ENCODE assay signal across 2 cellular contexts in genomic region chr16:89168381-89169189, GRCh38.
TF ChIP-seq lines count a peak whose summit lies in the region.

No MANE protein-coding gene starts in this region.

TF ChIP-seq in HEK293, 187 proteins besides CTCF, POLR2A, EP300 and RAD21:
- TF ChIP-seq SP7 (tag by site-specific recombination; IDR thresholded peaks at IDR 0.05) (0 out of 2 replicates have a peak, but pooled peaks have one; percentile 13), ZNF366 (tag by site-specific recombination; conservative IDR thresholded peaks at IDR 0.05) (no peak), ZNF777 (tag by site-specific recombination; IDR thresholded peaks at IDR 0.05; ENCODE audit: borderline replicate concordance) (no peak)
TF ChIP-seq in HEK293: peak in this region for 1.

TF ChIP-seq in GM12878, 131 proteins besides CTCF, POLR2A, EP300 and RAD21:
- TF ChIP-seq GATAD2B (conservative IDR thresholded peaks at IDR 0.05; ENCODE audit: low read depth) (no peak), LARP7 (IDR thresholded peaks at IDR 0.05) (no peak), ATF3 (IDR thresholded peaks at IDR 0.05; ENCODE audit: borderline replicate concordance, extremely low read depth, low read depth, low read length) (no peak), KDM1A (IDR thresholded peaks at IDR 0.05; ENCODE audit: borderline replicate concordance) (no peak), SIN3A (IDR thresholded peaks at IDR 0.05; ENCODE audit: low read depth, low read length) (no peak), POLR2AphosphoS2 (IDR thresholded peaks at IDR 0.05; ENCODE audit: low read depth, low read length) (no peak), MXI1 (IDR thresholded peaks at IDR 0.05; ENCODE audit: low read depth, low read length) (no peak), POLR2AphosphoS5 (IDR thresholded peaks at IDR 0.05; ENCODE audit: low read length) (no peak), ATF7 (IDR thresholded peaks at IDR 0.05; ENCODE audit: low read depth) (no peak), CUX1 (IDR thresholded peaks at IDR 0.05; ENCODE audit: insufficient replicate concordance, low read depth, low read length) (no peak), PAX8 (IDR thresholded peaks at IDR 0.05) (no peak), MTA3 (IDR thresholded peaks at IDR 0.05; ENCODE audit: borderline replicate concordance, low read length) (no peak), IKZF2 (IDR thresholded peaks at IDR 0.05) (no peak), RAD51 (IDR thresholded peaks at IDR 0.05) (no peak), ZBTB11 (CRISPR knock-in tag; IDR thresholded peaks at IDR 0.05) (no peak), MYC (IDR thresholded peaks at IDR 0.05; ENCODE audit: insufficient read depth, insufficient read length, insufficient replicate concordance, low read length, severe bottlenecking) (no peak), POU2F2 (IDR thresholded peaks at IDR 0.05; ENCODE audit: borderline replicate concordance, low read depth, low read length) (no peak), ETV6 (conservative IDR thresholded peaks at IDR 0.05 in 1 of 2, IDR thresholded peaks at IDR 0.05 in 1 of 2; ENCODE audit: borderline replicate concordance in 1 of 2, low read depth in 1 of 2) (no peak), TBL1XR1 (IDR thresholded peaks at IDR 0.05; ENCODE audit: low read depth, low read length) (no peak)
TF ChIP-seq in GM12878: peak in this region for 0.
